24 cellular contexts compared by ENCODE assay signal in genomic region chr13:103926118-103926517, GRCh38.
"Had no signal": no experiment of that assay in that cellular context is flagged by ENCODE, and none has a peak within 500 bp of the region (broad histone marks: within the 10 kb centered on the region; RNA-seq: fewer than 3 reads in every experiment).

No MANE protein-coding gene starts in this region.

- ATAC-seq: activated CD8-positive, alpha-beta T cell treated with anti-CD3 and anti-CD28 coated beads for 36 hours had no signal

- H3K4me1 ChIP-seq: ascending aorta, breast epithelium had no signal

- H3K9ac ChIP-seq: KMS-11 had no signal

- H3K36me3 Mint-ChIP-seq: activated naive CD4-positive, alpha-beta T cell treated with anti-CD3 and anti-CD28 coated beads, Interleukin-2, amount 50 U/mL, for 24 hours; activated naive CD8-positive, alpha-beta T cell treated with anti-CD3 and anti-CD28 coated beads, Interleukin-2, amount 10 ng/mL, durations not matched to agents 7 days and 5 days had no signal

- H3K27ac Mint-ChIP-seq: activated CD4-positive, alpha-beta T cell treated with anti-CD3 and anti-CD28 coated beads, Interleukin-2, amount 10 ng/mL, durations not matched to agents 24 days and 14 days; activated CD8-positive, alpha-beta T cell treated with anti-CD3 and anti-CD28 coated beads for 36 hours; activated naive CD4-positive, alpha-beta T cell treated with anti-CD3 and anti-CD28 coated beads, Interleukin-2, amount 50 U/mL, for 24 hours; activated naive CD8-positive, alpha-beta T cell treated with anti-CD3 and anti-CD28 coated beads, Interleukin-2, amount 10 ng/mL, durations not matched to agents 7 days and 5 days; activated T-cell treated with anti-CD3 and anti-CD28 coated beads, Interleukin-2, amount 50 U/mL, for 24 hours; activated T-helper 2 cell treated with anti-CD3 and anti-CD28 coated beads, Interferon-gamma antibody, Interleukin-2, Interleukin-4, amounts not matched to agents 10 μg/mL and 5 μg/mL and 100 μg/mL, durations not matched to agents 14 hours and 24 hours and 36 hours had no signal

- H3K4me1 Mint-ChIP-seq: activated CD4-positive, alpha-beta T cell treated with anti-CD3 and anti-CD28 coated beads, Interleukin-2, amount 10 ng/mL, durations not matched to agents 24 days and 14 days; activated naive CD4-positive, alpha-beta T cell treated with anti-CD3 and anti-CD28 coated beads, Interleukin-2, amount 50 U/mL, for 24 hours; activated naive CD8-positive, alpha-beta T cell treated with anti-CD3 and anti-CD28 coated beads, Interleukin-2, amount 10 ng/mL, durations not matched to agents 7 days and 5 days had no signal

- H3K4me3 Mint-ChIP-seq: activated CD4-positive, alpha-beta T cell treated with anti-CD3 and anti-CD28 coated beads, Interleukin-2, amount 10 ng/mL, durations not matched to agents 24 days and 14 days; activated CD8-positive, alpha-beta T cell treated with anti-CD3 and anti-CD28 coated beads for 36 hours; activated naive CD4-positive, alpha-beta T cell treated with anti-CD3 and anti-CD28 coated beads, Interleukin-2, amount 50 U/mL, for 24 hours; activated naive CD8-positive, alpha-beta T cell treated with anti-CD3 and anti-CD28 coated beads, Interleukin-2, amount 10 ng/mL, durations not matched to agents 7 days and 5 days; activated T-cell treated with anti-CD3 and anti-CD28 coated beads, Interleukin-2, amount 50 U/mL, for 24 hours had no signal

- H3K4me3 ChIP-seq: ascending aorta, breast epithelium, SK-N-MC had no signal

- H3K36me3 ChIP-seq: ascending aorta, breast epithelium, WERI-Rb-1 had no signal

- H3K27me3 Mint-ChIP-seq: activated CD4-positive, alpha-beta T cell treated with anti-CD3 and anti-CD28 coated beads, Interleukin-2, amount 10 ng/mL, durations not matched to agents 24 days and 14 days; activated CD8-positive, alpha-beta T cell treated with anti-CD3 and anti-CD28 coated beads for 36 hours; activated naive CD4-positive, alpha-beta T cell treated with anti-CD3 and anti-CD28 coated beads, Interleukin-2, amount 50 U/mL, for 24 hours; activated naive CD8-positive, alpha-beta T cell treated with anti-CD3 and anti-CD28 coated beads, Interleukin-2, amount 10 ng/mL, durations not matched to agents 7 days and 5 days; activated T-cell treated with anti-CD3 and anti-CD28 coated beads, Interleukin-2, amount 50 U/mL, for 24 hours had no signal

- H3K9me3 ChIP-seq: ascending aorta, breast epithelium had no signal

- H3K4me2 ChIP-seq: KMS-11 had no signal

- H3K9me3 Mint-ChIP-seq: activated CD4-positive, alpha-beta T cell treated with anti-CD3 and anti-CD28 coated beads, Interleukin-2, amount 10 ng/mL, durations not matched to agents 24 days and 14 days; activated CD8-positive, alpha-beta T cell treated with anti-CD3 and anti-CD28 coated beads for 36 hours; activated naive CD4-positive, alpha-beta T cell treated with anti-CD3 and anti-CD28 coated beads, Interleukin-2, amount 50 U/mL, for 24 hours; activated naive CD8-positive, alpha-beta T cell treated with anti-CD3 and anti-CD28 coated beads, Interleukin-2, amount 10 ng/mL, durations not matched to agents 7 days and 5 days had no signal

- H3K27ac ChIP-seq: ascending aorta, breast epithelium, KMS-11, SK-N-MC, WERI-Rb-1 had no signal

- H3K27me3 ChIP-seq: ascending aorta, breast epithelium had no signal

- DNase-seq: activated CD4-positive, alpha-beta T cell treated with anti-CD3 and anti-CD28 coated beads, Interleukin-2, amount 10 ng/mL, durations not matched to agents 24 days and 14 days; activated CD4-positive, alpha-beta T cell treated with anti-CD3 and anti-CD28 coated beads, Interleukin-2, amount 50 U/mL, for 4 hours; activated CD8-positive, alpha-beta T cell treated with anti-CD3 and anti-CD28 coated beads for 36 hours; activated gamma-delta T cell; activated naive CD4-positive, alpha-beta T cell treated with Interleukin-2 at 50 U/mL for 16 hours; activated naive CD8-positive, alpha-beta T cell treated with anti-CD3 and anti-CD28 coated beads, Interleukin-2, amount 10 ng/mL, durations not matched to agents 7 days and 5 days; activated T-cell treated with anti-CD3 and anti-CD28 coated beads, Interleukin-2, amount 50 U/mL, for 24 hours; amygdala; MM.1S; MV-4-11; NCI-H1092; NCI-H1436 treated with DMSO at 0.1 percent for 48 hours; NCI-H1694 treated with DMSO at 0.1 percent for 48 hours; NCI-H2029; NCI-H524 treated with DMSO at 0.1 percent for 48 hours; Right ventricle myocardium superior; T1000; WERI-Rb-1 had no signal
